22 cellular contexts compared by ENCODE assay signal in genomic region chr2:143521404-143521803, GRCh38.
A peak's percentile ranks its signal among the peaks of the same experiment; 100 is the strongest.
DNase-seq lines count a peak whose midpoint lies in the region; ATAC-seq and TF ChIP-seq lines count a peak whose summit lies in the region.
"Had no signal": no experiment of that assay in that cellular context is flagged by ENCODE, and none has a peak within 500 bp of the region (broad histone marks: within the 10 kb centered on the region; RNA-seq: fewer than 3 reads in every experiment).

No MANE protein-coding gene starts in this region.

- H2BK15ac ChIP-seq in IMR-90 (ENCODE audit: low read depth, low read length) = no peak overlapping the region

- no peak overlapping the region for H2AK5ac ChIP-seq in IMR-90 (ENCODE audit: low read depth, low read length)

- no peak overlapping the region for H3K4me3 Mint-ChIP-seq in activated naive CD8-positive, alpha-beta T cell
- H3K4me3 Mint-ChIP-seq in activated naive CD8-positive, alpha-beta T cell treated with anti-CD3 and anti-CD28 coated beads, Interleukin-2, amount 50 U/mL, for 24 hours = no peak overlapping the region
- no peak overlapping the region for H3K4me3 Mint-ChIP-seq in stimulated activated effector memory CD8-positive, alpha-beta T cell treated with anti-CD3 and anti-CD28 coated beads, Interleukin-12 subunit alpha, Interleukin-12 subunit beta, amount 100 ng/mL, for 72 hours
- H3K4me3 Mint-ChIP-seq: HFFc6 had no signal

- H3K9me1 ChIP-seq in IMR-90 (ENCODE audit: insufficient read depth, low read length) = no peaks in the 10 kb centered on the region

- H3K9me3 Mint-ChIP-seq in activated naive CD8-positive, alpha-beta T cell (ENCODE audit: low read depth) = no peaks in the 10 kb centered on the region
- H3K9me3 Mint-ChIP-seq in activated naive CD8-positive, alpha-beta T cell treated with anti-CD3 and anti-CD28 coated beads, Interleukin-2, amount 50 U/mL, for 24 hours = peaks cover under 1% of the 10 kb centered on the region
- H3K9me3 Mint-ChIP-seq in stimulated activated effector memory CD8-positive, alpha-beta T cell treated with anti-CD3 and anti-CD28 coated beads, Interleukin-12 subunit alpha, Interleukin-12 subunit beta, amount 100 ng/mL, for 72 hours = no peaks in the 10 kb centered on the region
- H3K9me3 Mint-ChIP-seq: CD4-positive, alpha-beta memory T cell; HFFc6 had no signal

- H3K36me3 Mint-ChIP-seq in activated naive CD8-positive, alpha-beta T cell = peaks cover 37% of the 10 kb centered on the region
- peaks cover 44% of the 10 kb centered on the region for H3K36me3 Mint-ChIP-seq in activated naive CD8-positive, alpha-beta T cell treated with anti-CD3 and anti-CD28 coated beads, Interleukin-2, amount 50 U/mL, for 24 hours (ENCODE audit: low read depth)
- H3K36me3 Mint-ChIP-seq in stimulated activated effector memory CD8-positive, alpha-beta T cell treated with anti-CD3 and anti-CD28 coated beads, Interleukin-12 subunit alpha, Interleukin-12 subunit beta, amount 100 ng/mL, for 72 hours = peaks cover 42% of the 10 kb centered on the region

- dilution Hi-C loops in IMR-90 (cut with HindIII; ENCODE audit: low sequenced_read_pairs, unreplicated experiment) = no loop called here

- no CpG with 5 or more reads among the region's 3 CpGs for WGBS in IMR-90 (ENCODE audit: extremely low coverage in 2 of 2, insufficient read length in 1 of 2), 2 experiments

- peak overlapping the region; percentile 36 for H3K27ac Mint-ChIP-seq in activated naive CD8-positive, alpha-beta T cell
- no peak overlapping the region for H3K27ac Mint-ChIP-seq in activated naive CD8-positive, alpha-beta T cell treated with anti-CD3 and anti-CD28 coated beads, Interleukin-2, amount 50 U/mL, for 24 hours
- H3K27ac Mint-ChIP-seq in stimulated activated effector memory CD8-positive, alpha-beta T cell treated with anti-CD3 and anti-CD28 coated beads, Interleukin-12 subunit alpha, Interleukin-12 subunit beta, amount 100 ng/mL, for 72 hours = peak overlapping the region; percentile 48
- H3K27ac Mint-ChIP-seq: HFFc6 had no signal

- no peak overlapping the region for H3K4me3 ChIP-seq in IMR-90 (ENCODE audit: insufficient read depth, low read depth, low read length)
- H3K4me3 ChIP-seq: PC-9 had no signal

- no peak overlapping the region for H4K91ac ChIP-seq in IMR-90 (ENCODE audit: insufficient read depth, low read depth, low read length)

- no TSS peak for BruUV-seq in IMR-90 (replicated peaks; lab: Mats Ljungman, UMichigan)

- H4K5ac ChIP-seq in IMR-90 (ENCODE audit: low read depth, low read length) = 0 out of 2 replicates have a peak overlapping the region, but pooled peaks have one; percentile 23

- no peak overlapping the region for H2BK5ac ChIP-seq in IMR-90 (ENCODE audit: low read depth, low read length, poor library complexity, severe bottlenecking)

- H2AK9ac ChIP-seq in IMR-90 (replicated peaks; ENCODE audit: low read depth, low read length, poor library complexity) = no peak overlapping the region

- POLR2A ChIA-PET in IMR-90 (lab: Charles Lee; ENCODE audit: unreplicated experiment) = no interaction called here

- H3K9me3 ChIP-seq in IMR-90 (ENCODE audit: control insufficient read depth, insufficient read depth, low read length) = no peaks in the 10 kb centered on the region
- H3K9me3 ChIP-seq: BE2C had no signal

- no peak overlapping the region for H2BK20ac ChIP-seq in IMR-90 (ENCODE audit: low read depth, low read length)

- H3K14ac ChIP-seq in IMR-90 (replicated peaks; ENCODE audit: low read depth, low read length) = no peak overlapping the region

- H3K36me3 ChIP-seq in IMR-90 (ENCODE audit: control insufficient read depth, insufficient read depth, low read length) = no peaks in the 10 kb centered on the region
- H3K36me3 ChIP-seq: BE2C had no signal

- H3K9ac ChIP-seq in IMR-90 (ENCODE audit: low read depth, low read length) = no peak overlapping the region

- H3K18ac ChIP-seq in IMR-90 (ENCODE audit: low read depth, low read length) = no peak overlapping the region

- no peaks in the 10 kb centered on the region for H3K79me1 ChIP-seq in IMR-90 (ENCODE audit: low read depth in 1 of 2, low read length in 2 of 2)

- no peak for ATAC-seq in activated naive CD8-positive, alpha-beta T cell treated with anti-CD3 and anti-CD28 coated beads, Interleukin-2, amount 50 U/mL, for 24 hours
- ATAC-seq in IMR-90 (ENCODE audit: low read depth) (no peak), HG03039 (IDR thresholded peaks at IDR 0.05; ENCODE audit: unreplicated experiment) (no peak)
- no peak for ATAC-seq in stimulated activated effector memory CD8-positive, alpha-beta T cell treated with anti-CD3 and anti-CD28 coated beads, Interleukin-12 subunit alpha, Interleukin-12 subunit beta, amount 100 ng/mL, for 72 hours

- TF ChIP-seq RAD21 in IMR-90 (IDR thresholded peaks at IDR 0.05; ENCODE audit: low read length) = no peak

- CTCF ChIA-PET in IMR-90 (lab: Yijun Ruan, JAX) = no interaction called here

- no peak overlapping the region for H3K23ac ChIP-seq in IMR-90 (ENCODE audit: low read depth, low read length)

- no peak overlapping the region for H3K27ac ChIP-seq in IMR-90 (ENCODE audit: insufficient read depth, low read length)
- H3K27ac ChIP-seq: PC-9, RWPE1 had no signal

- H4K8ac ChIP-seq in IMR-90 (ENCODE audit: low read depth in 2 of 2, low read length in 2 of 2) = no peak overlapping the region

- intact Hi-C loops in IMR-90 (cut with micrococcal nuclease) = no loop called here

- H3K4ac ChIP-seq in IMR-90 (ENCODE audit: low read depth, low read length) = no peak overlapping the region

- H2AFZ ChIP-seq in IMR-90 (replicated peaks; ENCODE audit: low read length, poor library complexity) = no peak overlapping the region
- H2AFZ ChIP-seq: PC-9 had no signal

- H3K56ac ChIP-seq in IMR-90 (ENCODE audit: extremely low read depth, insufficient read depth, low read length) = no peak overlapping the region

- DNase-seq in activated naive CD8-positive, alpha-beta T cell treated with anti-CD3 and anti-CD28 coated beads, Interleukin-2, amount 50 U/mL, for 24 hours = no peak
- no peak for DNase-seq in IMR-90
- DNase-seq in fibroblast of gingiva (ENCODE audit: low read depth) = peak; percentile 27
- no peak for DNase-seq in stimulated activated effector memory CD8-positive, alpha-beta T cell treated with anti-CD3 and anti-CD28 coated beads, Interleukin-12 subunit alpha, Interleukin-12 subunit beta, amount 100 ng/mL, for 72 hours (ENCODE audit: low spot score in 2 of 2)
- DNase-seq in activated CD4-positive, alpha-beta T cell treated with anti-CD3 and anti-CD28 coated beads for 4 hours = no peak
- no peak for DNase-seq in amygdala (lab: John Stamatoyannopoulos, UW)
- DNase-seq: BE2C; CD4-positive, alpha-beta memory T cell; DMS153; GF-D8; H7; HFFc6; KBM-7; NCI-H1417; NCI-H187; NCI-H226; NCI-H524; NCI-H82; PC-9 had no signal

- peaks cover 9% of the 10 kb centered on the region for H3K4me1 ChIP-seq in IMR-90 (ENCODE audit: control insufficient read depth, insufficient read depth, low read length)
- H3K4me1 ChIP-seq: BE2C had no signal

- H2BK120ac ChIP-seq in IMR-90 (ENCODE audit: low read depth, low read length) = no peak overlapping the region

- H4K20me1 ChIP-seq in IMR-90 (ENCODE audit: insufficient read depth, low read length) = no peaks in the 10 kb centered on the region

- no peaks in the 10 kb centered on the region for H3K27me3 ChIP-seq in IMR-90 (ENCODE audit: control insufficient read depth, insufficient read depth, low read length)
- H3K27me3 ChIP-seq: BE2C had no signal

- no peak for TF ChIP-seq POLR2A in IMR-90 (IDR thresholded peaks at IDR 0.05; ENCODE audit: low read depth, low read length)

- H3K4me1 Mint-ChIP-seq in activated naive CD8-positive, alpha-beta T cell (ENCODE audit: low read depth) = peaks cover 59% of the 10 kb centered on the region
- H3K4me1 Mint-ChIP-seq in activated naive CD8-positive, alpha-beta T cell treated with anti-CD3 and anti-CD28 coated beads, Interleukin-2, amount 50 U/mL, for 24 hours = peaks cover 34% of the 10 kb centered on the region
- peaks cover 24% of the 10 kb centered on the region for H3K4me1 Mint-ChIP-seq in stimulated activated effector memory CD8-positive, alpha-beta T cell treated with anti-CD3 and anti-CD28 coated beads, Interleukin-12 subunit alpha, Interleukin-12 subunit beta, amount 100 ng/mL, for 72 hours

- TF ChIP-seq CTCF in IMR-90 (conservative IDR thresholded peaks at IDR 0.05; ENCODE audit: low read depth, low read length) = no peak

- H3K4me2 ChIP-seq in IMR-90 (ENCODE audit: low read depth, low read length) = no peak overlapping the region
- H3K4me2 ChIP-seq: PC-9 had no signal

- in situ Hi-C loops in IMR-90 (cut with MboI; ENCODE audit: low sequenced_read_pairs) = loop anchor here (25.0 kb wide), 1 partner anchor 991 kb away; the partner anchor contains the start of gene ZEB2

- no peaks in the 10 kb centered on the region for H3K27me3 Mint-ChIP-seq in activated naive CD8-positive, alpha-beta T cell
- H3K27me3 Mint-ChIP-seq in activated naive CD8-positive, alpha-beta T cell treated with anti-CD3 and anti-CD28 coated beads, Interleukin-2, amount 50 U/mL, for 24 hours = no peaks in the 10 kb centered on the region
- H3K27me3 Mint-ChIP-seq: CD4-positive, alpha-beta memory T cell had no signal

TF ChIP-seq in IMR-90, 13 proteins besides CTCF, POLR2A, EP300 and RAD21 (continues in another document):
- TF ChIP-seq MAFK (IDR thresholded peaks at IDR 0.05; ENCODE audit: low read depth, low read length) (no peak), MXI1 (IDR thresholded peaks at IDR 0.05; ENCODE audit: borderline replicate concordance, low read depth, low read length) (no peak), CHD1 (IDR thresholded peaks at IDR 0.05; ENCODE audit: low read depth, low read length) (no peak), NFE2L2 (IDR thresholded peaks at IDR 0.05; ENCODE audit: low read depth, low read length) (no peak), RFX5 (IDR thresholded peaks at IDR 0.05; ENCODE audit: low read depth, low read length) (no peak), RCOR1 (IDR thresholded peaks at IDR 0.05; ENCODE audit: insufficient replicate concordance, low read length) (no peak), BHLHE40 (IDR thresholded peaks at IDR 0.05; ENCODE audit: low read depth, low read length) (no peak), MAZ (IDR thresholded peaks at IDR 0.05; ENCODE audit: borderline replicate concordance, low read depth, low read length) (no peak), SMC3 (IDR thresholded peaks at IDR 0.05; ENCODE audit: low read depth, low read length) (no peak), USF2 (IDR thresholded peaks at IDR 0.05; ENCODE audit: low read depth, low read length) (no peak)
